ENCODE assay signal across 8 cellular contexts in the genomic region with DNA sequence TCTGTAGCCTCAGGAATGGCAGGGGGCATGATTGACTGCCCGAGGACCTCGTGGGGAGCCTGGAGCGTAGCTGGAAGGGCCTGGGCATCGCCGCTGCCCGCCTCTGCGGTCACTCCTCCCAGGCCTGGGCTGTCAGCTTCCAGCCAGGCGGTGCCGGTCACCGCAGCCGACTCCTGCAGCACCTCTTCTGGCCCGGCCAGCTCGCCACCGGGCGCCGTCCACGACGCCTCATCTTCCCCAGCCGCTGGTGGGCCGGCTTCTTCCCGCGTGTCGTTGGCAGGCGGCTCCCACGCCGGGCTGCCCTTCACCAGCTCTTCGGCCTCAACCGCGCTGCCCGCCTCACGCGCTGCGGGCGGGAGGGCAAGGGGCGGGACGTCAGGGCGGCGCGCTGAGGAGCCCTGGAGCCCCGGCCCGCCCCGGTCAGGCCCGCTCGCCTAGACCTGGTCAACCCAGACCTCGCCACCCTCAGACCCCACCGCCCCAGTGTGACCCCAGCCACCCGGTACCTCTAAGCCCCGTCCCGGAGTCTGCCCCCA. TPM values are rescaled to one million over a fixed set of nuclear protein-coding genes. Genes with fewer than 3 reads are reported as not detected.
DNase-seq lines count a peak whose midpoint lies in the region; ATAC-seq and TF ChIP-seq lines count a peak whose summit lies in the region.

No MANE protein-coding gene starts in this region.

- H3K27me3 Mint-ChIP-seq in activated T-cell treated with anti-CD3 and anti-CD28 coated beads, Interleukin-2, amount 50 U/mL, for 24 hours = peaks cover 55% of the 10 kb centered on the region

- DNase-seq in activated T-cell treated with anti-CD3 and anti-CD28 coated beads, Interleukin-2, amount 50 U/mL, for 24 hours = peak; percentile 37
- DNase-seq in activated T-cell treated with anti-CD3 and anti-CD28 coated beads, Interleukin-2, amount 50 U/mL, for 1 hour = no peak
- peak; percentile 4 to 18 (median 13) for DNase-seq in body of pancreas
- peak; percentile 48 for DNase-seq in left lobe of liver (ENCODE audit: low spot score)
- no peak for DNase-seq in superior temporal gyrus (ENCODE audit: extremely low spot score)

- intact Hi-C loops in body of pancreas (cut with DNase I) = no loop called here

- no peaks in the 10 kb centered on the region for H3K9me3 Mint-ChIP-seq in activated T-cell treated with anti-CD3 and anti-CD28 coated beads, Interleukin-2, amount 50 U/mL, for 24 hours

- H3K27me3 ChIP-seq in body of pancreas = no peaks in the 10 kb centered on the region
- H3K27me3 ChIP-seq in thymus (ENCODE audit: control insufficient read depth, insufficient read depth) = peaks cover 43% of the 10 kb centered on the region

- 4% methylated on average over 48 of the region's 49 CpGs; no CpG with 5 or more reads in 1 of the 2 donors for WGBS in body of pancreas, 2 donors
- 7% methylated on average over 49 of the region's 49 CpGs for WGBS in thymus

- H3K4me3 ChIP-seq in body of pancreas (peak overlapping the region in 1 of 2 donors; percentile 27), thymus (ENCODE audit: low read length) (peak overlapping the region; percentile 67)

- H3K27ac ChIP-seq in body of pancreas (no peak overlapping the region), thymus (ENCODE audit: low read depth) (no peak overlapping the region)

- no peak overlapping the region for H3K27ac Mint-ChIP-seq in activated T-cell treated with anti-CD3 and anti-CD28 coated beads, Interleukin-2, amount 50 U/mL, for 24 hours

- no peaks in the 10 kb centered on the region for H3K36me3 ChIP-seq in body of pancreas (replicated peaks in 1 of 2; ENCODE audit: insufficient read depth in 1 of 2, low read depth in 2 of 2)
- H3K36me3 ChIP-seq in thymus (ENCODE audit: control insufficient read depth, insufficient read depth) = no peaks in the 10 kb centered on the region

- no peak for TF ChIP-seq POLR2A in body of pancreas (IDR thresholded peaks at IDR 0.05)

- ATAC-seq in body of pancreas = peak; percentile 26
- ATAC-seq in left lobe of liver = peak; percentile 70
- no peak for ATAC-seq in GM18868 (IDR thresholded peaks at IDR 0.05; ENCODE audit: unreplicated experiment)
- ATAC-seq in HG02840 (IDR thresholded peaks at IDR 0.05; ENCODE audit: low FRiP score, unreplicated experiment) = no peak

- peak overlapping the region; percentile 63 for H3K4me3 Mint-ChIP-seq in activated T-cell treated with anti-CD3 and anti-CD28 coated beads, Interleukin-2, amount 50 U/mL, for 24 hours

- H3K9me3 ChIP-seq in body of pancreas = no peaks in the 10 kb centered on the region
- H3K9me3 ChIP-seq in thymus (ENCODE audit: control insufficient read depth) = no peaks in the 10 kb centered on the region

- H3K4me1 ChIP-seq in body of pancreas (peaks cover 17% of the 10 kb centered on the region), thymus (ENCODE audit: control insufficient read depth, insufficient read depth, low read length) (peaks cover 6% of the 10 kb centered on the region)

- H3K4me1 Mint-ChIP-seq in activated T-cell treated with anti-CD3 and anti-CD28 coated beads, Interleukin-2, amount 50 U/mL, for 24 hours (ENCODE audit: low read depth) = no peaks in the 10 kb centered on the region

- no peak for TF ChIP-seq CTCF in body of pancreas (IDR thresholded peaks at IDR 0.05)

- H3K36me3 Mint-ChIP-seq in activated T-cell treated with anti-CD3 and anti-CD28 coated beads, Interleukin-2, amount 50 U/mL, for 24 hours (ENCODE audit: low read depth) = no peaks in the 10 kb centered on the region

RNA-seq across cellular contexts. Expression of a gene that starts 1.0 kb away (rescaled TPM):
- total RNA-seq in body of pancreas (under 1 TPM; 0.26 to 0.66 TPM), left lobe of liver (0.48 TPM)
- polyA plus RNA-seq in thymus = 0.25 TPM

Comparison
In these comparisons a context has a peak if more than half of its experiments do, and no peak if none do; other contexts are left out.
1. DNase-seq: peak in activated T-cell treated with anti-CD3 and anti-CD28 coated beads, Interleukin-2, amount 50 U/mL, for 24 hours (single experiment), body of pancreas (4 of 4) and left lobe of liver (single experiment); none in activated T-cell treated with anti-CD3 and anti-CD28 coated beads, Interleukin-2, amount 50 U/mL, for 1 hour (single experiment) and superior temporal gyrus (single experiment).
2. ATAC-seq: peak in body of pancreas (single experiment) and left lobe of liver (single experiment); none in GM18868 (single experiment) and HG02840 (single experiment).